13 cellular contexts compared by ENCODE assay signal in genomic region chr20:5751856-5752255, GRCh38. TPM values are rescaled to one million over a fixed set of nuclear protein-coding genes. Genes with fewer than 3 reads are reported as not detected.
DNase-seq lines count a peak whose midpoint lies in the region; ATAC-seq and TF ChIP-seq lines count a peak whose summit lies in the region.
"Had no signal": no experiment of that assay in that cellular context is flagged by ENCODE, and none has a peak within 500 bp of the region (broad histone marks: within the 10 kb centered on the region; RNA-seq: fewer than 3 reads in every experiment).

No MANE protein-coding gene starts in this region.

- H3K4me2 ChIP-seq in DND-41 (ENCODE audit: insufficient read depth, low read length): peak overlapping the region; percentile 90; the same call in 1 of the 2 replicates
- H3K4me2 ChIP-seq in OCI-LY1 (ENCODE audit: low read length): peak overlapping the region; percentile 80

- ATAC-seq in DND-41 (ENCODE audit: insufficient read depth, low read depth): no peak
- peak; percentile 66 for ATAC-seq in body of pancreas
- ATAC-seq in GM21423 (IDR thresholded peaks at IDR 0.05; ENCODE audit: unreplicated experiment): no peak
- ATAC-seq in heart right ventricle: no peak
- no peak for ATAC-seq in GM19023 (IDR thresholded peaks at IDR 0.05; ENCODE audit: unreplicated experiment)

- H3K9me3 ChIP-seq in DND-41 (ENCODE audit: insufficient read depth, low read length, severe bottlenecking): no peaks in the 10 kb centered on the region
- no peaks in the 10 kb centered on the region for H3K9me3 ChIP-seq in OCI-LY1 (ENCODE audit: low read length)
- no peaks in the 10 kb centered on the region for H3K9me3 ChIP-seq in body of pancreas
- no peaks in the 10 kb centered on the region for H3K9me3 ChIP-seq in heart right ventricle
- H3K9me3 ChIP-seq: gastrocnemius medialis, SJCRH30, tibial nerve had no signal

- H3K36me3 Mint-ChIP-seq in nephron (ENCODE audit: low read depth): no peaks in the 10 kb centered on the region

- H3K9me3 Mint-ChIP-seq in nephron: no peaks in the 10 kb centered on the region

- no peaks in the 10 kb centered on the region for H3K9me2 ChIP-seq in OCI-LY1 (ENCODE audit: low read depth, low read length)

- H3F3A ChIP-seq in OCI-LY1 (ENCODE audit: insufficient read depth, low read length): no peaks in the 10 kb centered on the region

- H3K4me1 Mint-ChIP-seq in nephron: peaks cover 5% of the 10 kb centered on the region

- H3K79me2 ChIP-seq in DND-41 (ENCODE audit: insufficient read depth, low read length) (peaks cover 24% of the 10 kb centered on the region), OCI-LY1 (ENCODE audit: insufficient read depth, low read length) (peaks cover 49% of the 10 kb centered on the region)

- no peak overlapping the region for H2AFZ ChIP-seq in DND-41 (ENCODE audit: low read depth, low read length)
- H2AFZ ChIP-seq in OCI-LY1 (ENCODE audit: low read length): no peak overlapping the region

- H4K20me1 ChIP-seq in DND-41 (ENCODE audit: insufficient read depth, low read length): no peaks in the 10 kb centered on the region
- no peaks in the 10 kb centered on the region for H4K20me1 ChIP-seq in OCI-LY1 (ENCODE audit: insufficient read depth, low read length)

- no peak for TF ChIP-seq CTCF in DND-41 (IDR thresholded peaks at IDR 0.05; ENCODE audit: borderline replicate concordance, extremely low read depth, low read length, poor library complexity, severe bottlenecking)
- no peak for TF ChIP-seq CTCF in OCI-LY1 (IDR thresholded peaks at IDR 0.05; ENCODE audit: low read length)
- no peak for TF ChIP-seq CTCF in body of pancreas (IDR thresholded peaks at IDR 0.05)
- TF ChIP-seq CTCF in nephron (IDR thresholded peaks at IDR 0.05; ENCODE audit: unreplicated experiment in 3 of 3): no peak
- no peak for TF ChIP-seq CTCF in heart right ventricle (IDR thresholded peaks at IDR 0.05)

- peak overlapping the region; percentile 97 to 99 (median 98) for H3K27ac Mint-ChIP-seq in nephron

- peaks cover 25% of the 10 kb centered on the region for H3K4me1 ChIP-seq in DND-41 (ENCODE audit: insufficient read depth, low read length)
- peaks cover 59% of the 10 kb centered on the region for H3K4me1 ChIP-seq in OCI-LY1 (ENCODE audit: insufficient read depth, low read length, severe bottlenecking)
- H3K4me1 ChIP-seq in body of pancreas: peaks cover 19% of the 10 kb centered on the region
- H3K4me1 ChIP-seq in heart right ventricle: peaks cover 0 to 13% (median 7%) of the 10 kb centered on the region in 9 donors

- no peak for DNase-seq in DND-41
- peak; percentile 22 to 78 (median 56) for DNase-seq in body of pancreas
- DNase-seq in heart right ventricle: no peak
- DNase-seq: gastrocnemius medialis, KG1, kidney, NCI-H187 treated with DMSO at 0.1 percent for 48 hours, SJCRH30 had no signal

- H3K9ac ChIP-seq in DND-41 (ENCODE audit: low read depth, low read length) (no peak overlapping the region), OCI-LY1 (ENCODE audit: low read length) (peak overlapping the region; percentile 85; the same call in 1 of the 2 replicates)

- H3K4me3 ChIP-seq in DND-41 (ENCODE audit: low read depth in 1 of 2, low read length in 2 of 2): no peak overlapping the region
- peak overlapping the region; percentile 77 for H3K4me3 ChIP-seq in OCI-LY1 (ENCODE audit: low read depth, low read length, poor library complexity, severe bottlenecking)
- H3K4me3 ChIP-seq in body of pancreas: no peak overlapping the region
- H3K4me3 ChIP-seq in heart right ventricle: no peak overlapping the region

- H3K27ac ChIP-seq in DND-41 (ENCODE audit: low read length) (no peak overlapping the region), OCI-LY1 (ENCODE audit: low read depth, low read length, poor library complexity, severe bottlenecking) (peak overlapping the region; percentile 53), body of pancreas (peak overlapping the region in 1 of 4 donors; percentile 93), heart right ventricle (no peak overlapping the region)

- H3K4me3 Mint-ChIP-seq in nephron: peak overlapping the region; percentile 85 to 93 (median 86)

- intact Hi-C loops in body of pancreas (cut with DNase I): no loop called here
- intact Hi-C loops in heart right ventricle (cut with DNase I): loop anchor here in 4 of 10 donors (5.0 to 10.0 kb wide), 4 partner anchors 40 to 147 kb away; no protein-coding TSS in a partner anchor

- H3K36me3 ChIP-seq in DND-41 (ENCODE audit: insufficient read depth, low read length): no peaks in the 10 kb centered on the region; the same call in 1 of the 2 replicates
- H3K36me3 ChIP-seq in OCI-LY1 (ENCODE audit: insufficient read depth, low read length): peaks cover 38% of the 10 kb centered on the region
- H3K36me3 ChIP-seq in body of pancreas (replicated peaks in 1 of 2; ENCODE audit: insufficient read depth in 1 of 2, low read depth in 2 of 2): no peaks in the 10 kb centered on the region
- H3K36me3 ChIP-seq in heart right ventricle: peaks cover 0 to 7% (median 0%) of the 10 kb centered on the region in 9 donors
- H3K36me3 ChIP-seq: gastrocnemius medialis, SJCRH30 had no signal

- no peaks in the 10 kb centered on the region for H3K27me3 ChIP-seq in DND-41 (ENCODE audit: insufficient read depth, low read length, poor library complexity)
- H3K27me3 ChIP-seq in OCI-LY1 (ENCODE audit: insufficient read depth, low read length): no peaks in the 10 kb centered on the region
- no peaks in the 10 kb centered on the region for H3K27me3 ChIP-seq in body of pancreas
- H3K27me3 ChIP-seq in heart right ventricle: no peaks in the 10 kb centered on the region
- H3K27me3 ChIP-seq: gastrocnemius medialis, SJCRH30, tibial nerve had no signal

- no peak for TF ChIP-seq POLR2A in body of pancreas (IDR thresholded peaks at IDR 0.05)

- H3K27me3 Mint-ChIP-seq in nephron (ENCODE audit: low read depth): no peaks in the 10 kb centered on the region

- 40 to 50% methylated on average over 4 of the region's 4 CpGs for WGBS in body of pancreas, 2 donors
- 65 to 71% methylated on average over 4 of the region's 4 CpGs for WGBS in heart right ventricle, 2 donors

RNA-seq across cellular contexts. Expression of gene SHLD1, which starts 1.7 kb away (rescaled TPM):
- total RNA-seq in body of pancreas (1 to 10 TPM in 1 of 2 donors, not detected in 1; 1.8 TPM), heart right ventricle (1 to 10 TPM; 3.2 to 8.5 (median 4.8) TPM)
- polyA plus RNA-seq in heart right ventricle: 1 to 10 TPM; 4.0 to 6.9 TPM

Comparison
In these comparisons a context has a peak if more than half of its experiments do, and no peak if none do; other contexts are left out.
1. DNase-seq: peak in body of pancreas (4 of 4); none in DND-41 (single experiment) and heart right ventricle (0 of 2).